ENCODE assay signal across 1 cellular context in the genomic region with DNA sequence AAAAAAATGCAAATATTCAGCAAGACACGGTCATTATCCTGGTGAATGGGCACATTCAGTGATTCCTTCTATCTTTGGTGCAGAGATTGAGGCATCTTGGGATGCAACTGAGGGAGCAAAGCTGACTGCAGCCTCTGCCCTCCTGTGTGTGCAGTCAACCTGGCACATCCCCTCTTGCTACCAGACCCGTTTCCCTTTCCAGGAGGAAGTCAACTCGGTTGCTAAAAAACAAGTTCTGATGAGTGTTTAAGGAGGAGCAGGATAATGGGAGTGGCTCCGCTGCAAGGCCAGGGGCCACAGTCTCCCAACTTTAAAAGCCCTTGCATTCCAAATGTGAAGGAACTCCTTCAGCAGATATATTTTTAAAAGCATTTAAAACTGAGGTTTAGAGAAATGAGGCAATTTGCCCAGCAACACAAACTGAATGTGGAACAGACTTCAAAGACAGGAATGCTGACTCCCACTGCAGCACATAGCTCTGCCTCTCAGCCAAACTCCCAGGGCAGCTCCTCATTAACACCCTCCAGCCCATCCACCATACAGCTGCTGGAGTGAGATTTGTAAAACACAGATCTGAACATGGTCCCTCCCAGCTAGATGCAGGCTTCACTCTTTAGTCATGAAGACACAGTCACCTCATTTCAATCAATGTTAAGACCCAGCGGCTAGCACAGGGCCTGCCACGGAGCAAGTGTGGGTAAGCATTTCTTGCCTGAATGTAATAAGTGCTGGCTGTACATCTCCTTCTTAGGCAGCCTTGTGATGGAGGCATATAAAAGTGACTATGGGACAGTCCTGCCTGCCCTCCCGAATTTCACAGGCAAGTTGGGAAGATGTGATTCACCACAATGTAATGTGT.
TF ChIP-seq lines count a peak whose summit lies in the region.

No MANE protein-coding gene starts in this region.

TF ChIP-seq in SK-N-SH, 30 proteins besides CTCF, POLR2A, EP300 and RAD21 (continued from another document):
- TF ChIP-seq ZBTB33 (IDR thresholded peaks at IDR 0.05; ENCODE audit: borderline replicate concordance, low read depth) (no peak), NFIC (IDR thresholded peaks at IDR 0.05; ENCODE audit: borderline replicate concordance) (no peak), FOSL2 (IDR thresholded peaks at IDR 0.05; ENCODE audit: borderline replicate concordance, low read depth) (no peak), YY1 (IDR thresholded peaks at IDR 0.05; ENCODE audit: low read depth) (no peak), RFX5 (IDR thresholded peaks at IDR 0.05; ENCODE audit: low read length) (no peak), ELF1 (IDR thresholded peaks at IDR 0.05) (no peak), IRF3 (IDR thresholded peaks at IDR 0.05; ENCODE audit: low read depth, low read length) (no peak), EZH2phosphoT487 (IDR thresholded peaks at IDR 0.05; ENCODE audit: borderline replicate concordance, low read depth) (no peak), USF1 (IDR thresholded peaks at IDR 0.05; ENCODE audit: borderline replicate concordance, low read depth) (no peak), TEAD4 (IDR thresholded peaks at IDR 0.05; ENCODE audit: borderline replicate concordance, insufficient read depth) (no peak)
- TF ChIP-seq, protein P1, sequence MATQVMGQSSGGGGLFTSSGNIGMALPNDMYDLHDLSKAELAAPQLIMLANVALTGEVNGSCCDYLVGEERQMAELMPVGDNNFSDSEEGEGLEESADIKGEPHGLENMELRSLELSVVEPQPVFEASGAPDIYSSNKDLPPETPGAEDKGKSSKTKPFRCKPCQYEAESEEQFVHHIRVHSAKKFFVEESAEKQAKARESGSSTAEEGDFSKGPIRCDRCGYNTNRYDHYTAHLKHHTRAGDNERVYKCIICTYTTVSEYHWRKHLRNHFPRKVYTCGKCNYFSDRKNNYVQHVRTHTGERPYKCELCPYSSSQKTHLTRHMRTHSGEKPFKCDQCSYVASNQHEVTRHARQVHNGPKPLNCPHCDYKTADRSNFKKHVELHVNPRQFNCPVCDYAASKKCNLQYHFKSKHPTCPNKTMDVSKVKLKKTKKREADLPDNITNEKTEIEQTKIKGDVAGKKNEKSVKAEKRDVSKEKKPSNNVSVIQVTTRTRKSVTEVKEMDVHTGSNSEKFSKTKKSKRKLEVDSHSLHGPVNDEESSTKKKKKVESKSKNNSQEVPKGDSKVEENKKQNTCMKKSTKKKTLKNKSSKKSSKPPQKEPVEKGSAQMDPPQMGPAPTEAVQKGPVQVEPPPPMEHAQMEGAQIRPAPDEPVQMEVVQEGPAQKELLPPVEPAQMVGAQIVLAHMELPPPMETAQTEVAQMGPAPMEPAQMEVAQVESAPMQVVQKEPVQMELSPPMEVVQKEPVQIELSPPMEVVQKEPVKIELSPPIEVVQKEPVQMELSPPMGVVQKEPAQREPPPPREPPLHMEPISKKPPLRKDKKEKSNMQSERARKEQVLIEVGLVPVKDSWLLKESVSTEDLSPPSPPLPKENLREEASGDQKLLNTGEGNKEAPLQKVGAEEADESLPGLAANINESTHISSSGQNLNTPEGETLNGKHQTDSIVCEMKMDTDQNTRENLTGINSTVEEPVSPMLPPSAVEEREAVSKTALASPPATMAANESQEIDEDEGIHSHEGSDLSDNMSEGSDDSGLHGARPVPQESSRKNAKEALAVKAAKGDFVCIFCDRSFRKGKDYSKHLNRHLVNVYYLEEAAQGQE (IDR thresholded peaks at IDR 0.05; ENCODE audit: low read depth, low read length) = no peak
